In genomic region chr4:98298022-98298421, GRCh38 we compare ENCODE assay signal across 14 cellular contexts.
"Had no signal": no experiment of that assay in that cellular context is flagged by ENCODE, and none has a peak within 500 bp of the region (broad histone marks: within the 10 kb centered on the region; RNA-seq: fewer than 3 reads in every experiment).

No MANE protein-coding gene starts in this region.

- H3K27ac ChIP-seq: sigmoid colon, suprapubic skin, upper lobe of right lung had no signal

- H3K27me3 ChIP-seq: sigmoid colon, suprapubic skin, upper lobe of right lung had no signal

- H3K27ac Mint-ChIP-seq: activated CD4-positive, alpha-beta memory T cell treated with anti-CD3 and anti-CD28 coated beads for 36 hours; activated naive CD4-positive, alpha-beta T cell treated with anti-CD3 and anti-CD28 coated beads, Interleukin-2, amount 10 ng/mL, durations not matched to agents 7 days and 5 days; activated T-helper 17 cell treated with anti-CD3 and anti-CD28 coated beads, Interleukin-2, amount 50 U/mL, for 72 hours; brain had no signal

- H3K4me1 ChIP-seq: suprapubic skin, upper lobe of right lung had no signal

- ATAC-seq: effector memory CD8-positive, alpha-beta T cell; SK-N-SH treated with all-trans-retinoic acid at 6 μM for 48 hours; stimulated activated naive CD8-positive, alpha-beta T cell treated with anti-CD3 and anti-CD28 coated beads, Interleukin-15, Interleukin-2, amounts not matched to agents 100 U/mL and 50 U/mL, for 24 hours; upper lobe of right lung had no signal

- DNase-seq: activated CD4-positive, alpha-beta memory T cell treated with anti-CD3 and anti-CD28 coated beads for 36 hours; activated CD8-positive, alpha-beta memory T cell treated with anti-CD3 and anti-CD28 coated beads, Interleukin-2, amount 50 U/mL, for 4 hours; activated naive CD4-positive, alpha-beta T cell treated with anti-CD3 and anti-CD28 coated beads, Interleukin-2, amount 10 ng/mL, durations not matched to agents 7 days and 5 days; amniotic stem cell; effector memory CD8-positive, alpha-beta T cell; kidney glomerular epithelial cell; sigmoid colon; stimulated activated CD4-positive, alpha-beta T cell treated with anti-CD3 and anti-CD28 coated beads, Interleukin-2, amount 100 ng/mL, for 24 hours; stimulated activated naive CD8-positive, alpha-beta T cell treated with anti-CD3 and anti-CD28 coated beads, Interleukin-15, Interleukin-2, amounts not matched to agents 100 U/mL and 50 U/mL, for 24 hours; upper lobe of right lung had no signal

- H3K27me3 Mint-ChIP-seq: activated CD4-positive, alpha-beta memory T cell treated with anti-CD3 and anti-CD28 coated beads for 36 hours; activated naive CD4-positive, alpha-beta T cell treated with anti-CD3 and anti-CD28 coated beads, Interleukin-2, amount 10 ng/mL, durations not matched to agents 7 days and 5 days; activated T-helper 17 cell treated with anti-CD3 and anti-CD28 coated beads, Interleukin-2, amount 50 U/mL, for 72 hours; brain; effector memory CD8-positive, alpha-beta T cell had no signal

- H3K4me3 Mint-ChIP-seq: activated CD4-positive, alpha-beta memory T cell treated with anti-CD3 and anti-CD28 coated beads for 36 hours; activated naive CD4-positive, alpha-beta T cell treated with anti-CD3 and anti-CD28 coated beads, Interleukin-2, amount 10 ng/mL, durations not matched to agents 7 days and 5 days; activated T-helper 17 cell treated with anti-CD3 and anti-CD28 coated beads, Interleukin-2, amount 50 U/mL, for 72 hours; brain; effector memory CD8-positive, alpha-beta T cell had no signal
